In genomic region chr15:78067328-78068241, GRCh38 we compare ENCODE assay signal across 9 cellular contexts. TPM values are rescaled to one million over a fixed set of nuclear protein-coding genes. Genes with fewer than 3 reads are reported as not detected.
DNase-seq lines count a peak whose midpoint lies in the region; ATAC-seq, FAIRE-seq and TF ChIP-seq lines count a peak whose summit lies in the region.
"Had no signal": no experiment of that assay in that cellular context is flagged by ENCODE, and none has a peak within 500 bp of the region (broad histone marks: within the 10 kb centered on the region; RNA-seq: fewer than 3 reads in every experiment).

No MANE protein-coding gene starts in this region.

- TF ChIP-seq EP300 in A549 (IDR thresholded peaks at IDR 0.05): no peak
- TF ChIP-seq EP300 in ovary (IDR thresholded peaks at IDR 0.05): no peak

- H3K4me1 ChIP-seq in A549 (peaks cover 42% of the 10 kb centered on the region), H9 (ENCODE audit: insufficient read depth, low read length) (peaks cover 19% of the 10 kb centered on the region), lower lobe of right lung (peaks cover 99% of the 10 kb centered on the region), ovary (ENCODE audit: insufficient read depth) (peaks cover 64% of the 10 kb centered on the region)

- H2BK120ac ChIP-seq in H9 (ENCODE audit: low read depth, low read length, poor library complexity, severe bottlenecking): no peak overlapping the region

- H3K27me3 Mint-ChIP-seq in H9 (ENCODE audit: low read depth): no peaks in the 10 kb centered on the region
- H3K27me3 Mint-ChIP-seq in activated T-helper 1 cell treated with anti-CD3 and anti-CD28 coated beads, Interleukin-12 subunit alpha, Interleukin-12 subunit beta, Interleukin-2, Interleukin-4 antibody, amounts not matched to agents 30 ng/mL and 10 ng/mL and 1 ng/mL, durations not matched to agents 14 hours and 24 hours and 36 hours (ENCODE audit: insufficient read depth): no peaks in the 10 kb centered on the region

- FAIRE-seq in A549 (lab: Jason Lieb, UNC): no peak

- 22% methylated on average over 1 of the region's 1 CpG for WGBS in A549 (ENCODE audit: missing lambda C conversion rate)
- WGBS in H9 (ENCODE audit: extremely low coverage, insufficient read length, low lambda C conversion rate): no CpG with 5 or more reads among the region's 1 CpG
- WGBS in ovary, 3 donors: 40 to 47% (median 40%) methylated on average over 1 of the region's 1 CpG

- TF ChIP-seq RAD21 in A549 (conservative IDR thresholded peaks at IDR 0.05 in 1 of 2, IDR thresholded peaks at IDR 0.05 in 1 of 2): no peak

- no peak overlapping the region for H3K23ac ChIP-seq in H9 (ENCODE audit: insufficient read length, low read depth, low read length)

- H4K8ac ChIP-seq in H9 (replicated peaks; ENCODE audit: insufficient read length, low read depth, low read length): no peak overlapping the region

- no peak overlapping the region for H2BK15ac ChIP-seq in H9 (ENCODE audit: low read depth, low read length)

- H3K79me2 ChIP-seq in H9 (ENCODE audit: insufficient read depth, low read length): peaks cover 3% of the 10 kb centered on the region; the same call in 1 of the 2 replicates

- H3K18ac ChIP-seq in H9 (ENCODE audit: insufficient read length, low read depth, low read length): no peak overlapping the region

- no peak overlapping the region for H4K91ac ChIP-seq in H9 (ENCODE audit: insufficient read length, low read depth, low read length)

- H3K4me3 ChIP-seq in A549 (no peak overlapping the region), lower lobe of right lung (no peak overlapping the region), ovary (no peak overlapping the region)

- POLR2A ChIA-PET in A549 (lab: Yijun Ruan, JAX): no interaction called here

- no peak overlapping the region for H3K9ac ChIP-seq in H9 (ENCODE audit: extremely low read depth, insufficient read length, low read length)

- no peak overlapping the region for H2BK5ac ChIP-seq in H9 (ENCODE audit: insufficient read length, low read length)

- H3T11ph ChIP-seq in H9 (ENCODE audit: low read length): no peak overlapping the region

- no peaks in the 10 kb centered on the region for H3K9me3 Mint-ChIP-seq in H9
- no peaks in the 10 kb centered on the region for H3K9me3 Mint-ChIP-seq in activated T-helper 1 cell treated with anti-CD3 and anti-CD28 coated beads, Interleukin-12 subunit alpha, Interleukin-12 subunit beta, Interleukin-2, Interleukin-4 antibody, amounts not matched to agents 30 ng/mL and 10 ng/mL and 1 ng/mL, durations not matched to agents 14 hours and 24 hours and 36 hours

- H3K4me3 Mint-ChIP-seq in H9: no peak overlapping the region
- H3K4me3 Mint-ChIP-seq in activated T-helper 1 cell treated with anti-CD3 and anti-CD28 coated beads, Interleukin-12 subunit alpha, Interleukin-12 subunit beta, Interleukin-2, Interleukin-4 antibody, amounts not matched to agents 30 ng/mL and 10 ng/mL and 1 ng/mL, durations not matched to agents 14 hours and 24 hours and 36 hours: peak overlapping the region; percentile 58

- H2BK12ac ChIP-seq in H9 (ENCODE audit: insufficient read length, low read depth, low read length): no peak overlapping the region

- peaks cover 36 to 62% of the 10 kb centered on the region in 2 experiments for H3K4me1 Mint-ChIP-seq in H9
- H3K4me1 Mint-ChIP-seq in activated T-helper 1 cell treated with anti-CD3 and anti-CD28 coated beads, Interleukin-12 subunit alpha, Interleukin-12 subunit beta, Interleukin-2, Interleukin-4 antibody, amounts not matched to agents 30 ng/mL and 10 ng/mL and 1 ng/mL, durations not matched to agents 14 hours and 24 hours and 36 hours (ENCODE audit: low read depth): peaks cover 16% of the 10 kb centered on the region

- H3K27ac ChIP-seq in A549 (peak overlapping the region in 1 of 2 experiments; percentile 14; a peak in 2 of 6 replicates), H9 (ENCODE audit: insufficient read length, low read depth, low read length) (no peak overlapping the region), lower lobe of right lung (peak overlapping the region; percentile 86), ovary (peak overlapping the region in 1 of 2 donors; percentile 95)

- intact Hi-C loops in activated T-helper 1 cell treated with anti-CD3 and anti-CD28 coated beads, Interleukin-12 subunit alpha, Interleukin-12 subunit beta, Interleukin-2, Interleukin-4 antibody, amounts not matched to agents 30 ng/mL and 10 ng/mL and 1 ng/mL, durations not matched to agents 14 hours and 24 hours and 36 hours (cut with micrococcal nuclease): loop anchor here (1.0 to 5.0 kb wide), 2 partner anchors 17 to 35 kb away; no protein-coding TSS in a partner anchor
- intact Hi-C loops in lower lobe of right lung (cut with DNase I): no loop called here
- intact Hi-C loops in ovary (cut with DNase I): no loop called here

- ATAC-seq in A549 (peak in 1 of 2 experiments; percentile 41; a peak in 2 of 6 replicates), lower lobe of right lung (no peak)

- peaks cover 2% of the 10 kb centered on the region for H3K79me1 ChIP-seq in H9 (ENCODE audit: insufficient read depth, low read depth, low read length, poor library complexity, severe bottlenecking)

- H3K9me3 ChIP-seq in A549 (no peaks in the 10 kb centered on the region), H9 (ENCODE audit: control insufficient read depth, low read depth, low read length) (no peaks in the 10 kb centered on the region), lower lobe of right lung (no peaks in the 10 kb centered on the region), ovary (no peaks in the 10 kb centered on the region)

- no peak overlapping the region for H3K4ac ChIP-seq in H9 (ENCODE audit: low read depth, low read length)

- H3K36me3 ChIP-seq in lower lobe of right lung (no peaks in the 10 kb centered on the region), ovary (no peaks in the 10 kb centered on the region)

- H3K27me3 ChIP-seq in H9 (ENCODE audit: insufficient read depth, low read length): no peaks in the 10 kb centered on the region
- H3K27me3 ChIP-seq in lower lobe of right lung (ENCODE audit: low read depth): no peaks in the 10 kb centered on the region
- H3K27me3 ChIP-seq in ovary: no peaks in the 10 kb centered on the region

- no peak overlapping the region for H2BK20ac ChIP-seq in H9 (ENCODE audit: low read depth, low read length, poor library complexity, severe bottlenecking)

- no peak for TF ChIP-seq POLR2A in A549 (IDR thresholded peaks at IDR 0.05; ENCODE audit: low read length)
- TF ChIP-seq POLR2A in ovary (IDR thresholded peaks at IDR 0.05): no peak

- no peaks in the 10 kb centered on the region for H4K20me1 ChIP-seq in H9 (ENCODE audit: control insufficient read depth, insufficient read depth, insufficient read length)

- no peaks in the 10 kb centered on the region for H3K23me2 ChIP-seq in H9 (ENCODE audit: insufficient read length, low read depth, low read length, poor library complexity, severe bottlenecking)

- H4K5ac ChIP-seq in H9 (ENCODE audit: insufficient read length, low read depth, low read length): no peak overlapping the region

- no peak overlapping the region for H2AFZ ChIP-seq in H9 (ENCODE audit: low read length)

- TF ChIP-seq CTCF in A549 (IDR thresholded peaks at IDR 0.05) (no peak), H9 (conservative IDR thresholded peaks at IDR 0.05) (no peak), lower lobe of right lung (IDR thresholded peaks at IDR 0.05) (no peak), ovary (IDR thresholded peaks at IDR 0.05) (no peak)

- CTCF ChIA-PET in A549 (lab: Yijun Ruan, JAX): interaction anchor here (0.6 to 5.8 kb wide), 12 partner anchors 8 to 173 kb away, joined by 3 to 32 read pairs (median 3); partner anchors contain the start of gene TBC1D2B

- H3K36me3 Mint-ChIP-seq in H9 (ENCODE audit: insufficient read depth in 1 of 3, low read depth in 3 of 3): no peaks in the 10 kb centered on the region
- H3K36me3 Mint-ChIP-seq in activated T-helper 1 cell treated with anti-CD3 and anti-CD28 coated beads, Interleukin-12 subunit alpha, Interleukin-12 subunit beta, Interleukin-2, Interleukin-4 antibody, amounts not matched to agents 30 ng/mL and 10 ng/mL and 1 ng/mL, durations not matched to agents 14 hours and 24 hours and 36 hours (ENCODE audit: low read depth): peaks cover 2% of the 10 kb centered on the region

- peak overlapping the region in 2 of 3 experiments; percentile 12 to 63; a peak in 1 of 7 replicates for H3K27ac Mint-ChIP-seq in H9
- H3K27ac Mint-ChIP-seq in activated T-helper 1 cell treated with anti-CD3 and anti-CD28 coated beads, Interleukin-12 subunit alpha, Interleukin-12 subunit beta, Interleukin-2, Interleukin-4 antibody, amounts not matched to agents 30 ng/mL and 10 ng/mL and 1 ng/mL, durations not matched to agents 14 hours and 24 hours and 36 hours: peak overlapping the region; percentile 93

- no peak overlapping the region for H2AK5ac ChIP-seq in H9 (ENCODE audit: insufficient read length, low read length)

- H3K4me2 ChIP-seq in A549 (peak overlapping the region; percentile 19), H9 (ENCODE audit: insufficient read depth, insufficient read length, low read length) (no peak overlapping the region)

- DNase-seq in A549 (ENCODE audit: low read depth in 1 of 2, low spot score in 1 of 2) (no peak), H9 (no peak), lower lobe of right lung (no peak), AG08396 (ENCODE audit: low spot score) (no peak), putamen (ENCODE audit: low spot score) (no peak), ovary (no peak), epidermal melanocyte (ENCODE audit: insufficient read length, low spot score) (no peak)
- no peak for DNase-seq in activated T-helper 1 cell treated with anti-CD3 and anti-CD28 coated beads, Interleukin-12 subunit alpha, Interleukin-12 subunit beta, Interleukin-2, Interleukin-4 antibody, amounts not matched to agents 30 ng/mL and 10 ng/mL and 1 ng/mL, durations not matched to agents 14 hours and 24 hours and 36 hours (ENCODE audit: low spot score)
- DNase-seq: T-helper 9 cell had no signal

- no peak overlapping the region for H3K56ac ChIP-seq in H9 (ENCODE audit: insufficient read length, low read depth, low read length)

- no peak overlapping the region for H3K14ac ChIP-seq in H9 (ENCODE audit: insufficient read depth, low read length)

RNA-seq across cellular contexts. Expression of gene TBC1D2B, which starts 9.9 kb away (rescaled TPM):
- polyA plus RNA-seq in A549 (2011; rRNA removed): 13.9 and 14.9 TPM in 2 replicates
- 9.4 and 11.8 TPM in 2 replicates for polyA plus RNA-seq in A549 (2012; cell fraction: cytosol; rRNA removed)
- polyA plus RNA-seq in A549 (2012; cell fraction: nucleus; rRNA removed): 34.3 and 50.0 TPM in 2 replicates
- 11.4 to 13.6 TPM (median 12.6 TPM) in 3 replicates for polyA plus RNA-seq in A549 (2017; fragmentation: RNase III; extraction: RNeasy Plus Mini Kit Qiagen cat#74134 plus additional on column Dnase treatment)
- polyA minus RNA-seq in A549 (2011; rRNA and poly(A)+ RNA removed): 18.8 and 19.0 TPM in 2 replicates
- 16.0 and 17.6 TPM in 2 replicates for total RNA-seq in H9 (2021)
- 60.8 and 64.7 TPM in 2 replicates for total RNA-seq in activated T-helper 1 cell treated with anti-CD3 and anti-CD28 coated beads, Interleukin-12 subunit alpha, Interleukin-12 subunit beta, Interleukin-2, Interleukin-4 antibody, amounts not matched to agents 30 ng/mL and 10 ng/mL and 1 ng/mL, durations not matched to agents 14 hours and 24 hours and 36 hours
- 69.8 TPM for total RNA-seq in lower lobe of right lung
- 100 to 1,000 TPM in 4 of 7 donors, 10 to 100 TPM in 3; 42.3 to 146 (median 115) TPM for total RNA-seq in ovary
- 100 to 1,000 TPM in 1 of 2 donors, 10 to 100 TPM in 1; 53.3 to 122 TPM for polyA plus RNA-seq in ovary

RNA-seq across cellular contexts. Expression of gene SH2D7, which starts 24.8 kb away (rescaled TPM):
- polyA plus RNA-seq in A549 (2011; rRNA removed) (not detected in 2 replicates), A549 (2017; fragmentation: RNase III; extraction: RNeasy Plus Mini Kit Qiagen cat#74134 plus additional on column Dnase treatment) (not detected in 3 replicates), ovary (not detected)
- polyA plus RNA-seq in A549 (2012; cell fraction: cytosol; rRNA removed): not detected in 2 replicates
- polyA plus RNA-seq in A549 (2012; cell fraction: nucleus; rRNA removed): not detected in 2 replicates
- not detected in 2 replicates for polyA minus RNA-seq in A549 (2011; rRNA and poly(A)+ RNA removed)
- total RNA-seq in H9 (2021) (not detected in 2 replicates), lower lobe of right lung (not detected), ovary (not detected)
- total RNA-seq in activated T-helper 1 cell treated with anti-CD3 and anti-CD28 coated beads, Interleukin-12 subunit alpha, Interleukin-12 subunit beta, Interleukin-2, Interleukin-4 antibody, amounts not matched to agents 30 ng/mL and 10 ng/mL and 1 ng/mL, durations not matched to agents 14 hours and 24 hours and 36 hours: not detected in 2 replicates
